ENCODE assay signal across 19 cellular contexts in the genomic region with DNA sequence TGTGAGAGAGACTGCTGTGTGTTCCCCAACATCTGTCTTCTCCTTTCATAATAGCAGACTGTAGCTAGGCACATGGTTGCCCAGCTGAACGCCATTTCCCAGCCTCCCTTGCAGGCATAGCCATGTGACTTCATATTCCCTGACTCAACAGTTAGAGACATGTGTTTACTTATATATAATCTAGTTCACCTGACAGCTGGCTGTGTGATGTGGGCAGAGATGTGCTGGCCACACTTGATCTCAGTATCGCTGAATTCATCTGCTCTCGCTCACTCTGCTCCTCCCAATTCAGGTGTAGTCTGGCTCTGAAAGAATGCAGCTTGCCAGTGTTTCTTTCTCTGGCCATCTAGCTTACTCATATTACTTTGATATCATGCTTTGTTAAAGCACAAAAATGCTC. TPM values are rescaled to one million over a fixed set of nuclear protein-coding genes. Genes with fewer than 3 reads are reported as not detected.
A peak's percentile ranks its signal among the peaks of the same experiment; 100 is the strongest.
DNase-seq lines count a peak whose midpoint lies in the region; ATAC-seq and TF ChIP-seq lines count a peak whose summit lies in the region.
"Had no signal": no experiment of that assay in that cellular context is flagged by ENCODE, and none has a peak within 500 bp of the region (broad histone marks: within the 10 kb centered on the region; RNA-seq: fewer than 3 reads in every experiment).

No MANE protein-coding gene starts in this region.

- intact Hi-C loops in activated T-helper 1 cell treated with anti-CD3 and anti-CD28 coated beads, Interleukin-12 subunit alpha, Interleukin-12 subunit beta, Interleukin-2, Interleukin-4 antibody, amounts not matched to agents 30 ng/mL and 10 ng/mL and 1 ng/mL, durations not matched to agents 14 hours and 24 hours and 36 hours (cut with micrococcal nuclease): no loop called here

- H3K27me3 Mint-ChIP-seq in CD4-positive, CD25-positive, alpha-beta regulatory T cell: peaks cover 34% of the 10 kb centered on the region
- peaks cover 49% of the 10 kb centered on the region for H3K27me3 Mint-ChIP-seq in central memory CD8-positive, alpha-beta T cell
- H3K27me3 Mint-ChIP-seq in glutamatergic neuron (ENCODE audit: unreplicated experiment): no peaks in the 10 kb centered on the region
- peaks cover 17% of the 10 kb centered on the region for H3K27me3 Mint-ChIP-seq in activated T-helper 1 cell treated with anti-CD3 and anti-CD28 coated beads, Interleukin-12 subunit alpha, Interleukin-12 subunit beta, Interleukin-2, Interleukin-4 antibody, amounts not matched to agents 30 ng/mL and 10 ng/mL and 1 ng/mL, durations not matched to agents 14 hours and 24 hours and 36 hours (ENCODE audit: insufficient read depth)

- H3K9me3 Mint-ChIP-seq in CD4-positive, CD25-positive, alpha-beta regulatory T cell: no peaks in the 10 kb centered on the region
- no peaks in the 10 kb centered on the region for H3K9me3 Mint-ChIP-seq in central memory CD8-positive, alpha-beta T cell
- H3K9me3 Mint-ChIP-seq in glutamatergic neuron (ENCODE audit: unreplicated experiment): peaks cover 1% of the 10 kb centered on the region
- no peaks in the 10 kb centered on the region for H3K9me3 Mint-ChIP-seq in activated T-helper 1 cell treated with anti-CD3 and anti-CD28 coated beads, Interleukin-12 subunit alpha, Interleukin-12 subunit beta, Interleukin-2, Interleukin-4 antibody, amounts not matched to agents 30 ng/mL and 10 ng/mL and 1 ng/mL, durations not matched to agents 14 hours and 24 hours and 36 hours

- in situ Hi-C loops in ACHN (cut with HindIII; ENCODE audit: low pct_ligation_motif_present, low pct_unique_long_range_greater_than_20kb, low sequenced_read_pairs): no loop called here

- no peak overlapping the region for H3K4me3 Mint-ChIP-seq in CD4-positive, CD25-positive, alpha-beta regulatory T cell
- no peak overlapping the region for H3K4me3 Mint-ChIP-seq in central memory CD8-positive, alpha-beta T cell
- H3K4me3 Mint-ChIP-seq in glutamatergic neuron (ENCODE audit: unreplicated experiment): no peak overlapping the region
- no peak overlapping the region for H3K4me3 Mint-ChIP-seq in activated T-helper 1 cell treated with anti-CD3 and anti-CD28 coated beads, Interleukin-12 subunit alpha, Interleukin-12 subunit beta, Interleukin-2, Interleukin-4 antibody, amounts not matched to agents 30 ng/mL and 10 ng/mL and 1 ng/mL, durations not matched to agents 14 hours and 24 hours and 36 hours
- H3K4me3 Mint-ChIP-seq: WTC11 had no signal

- peak; percentile 56 to 63 for ATAC-seq in CD4-positive, CD25-positive, alpha-beta regulatory T cell (ENCODE audit: low read depth in 2 of 2)
- peak; percentile 35 for ATAC-seq in central memory CD8-positive, alpha-beta T cell (replicated peaks; ENCODE audit: extremely low read depth, poor library complexity, severe bottlenecking)
- ATAC-seq: GM12878, WTC11 had no signal

- no peak overlapping the region for H3K27ac ChIP-seq in CD4-positive, CD25-positive, alpha-beta regulatory T cell (ENCODE audit: insufficient read depth, low read length, poor library complexity, severe bottlenecking)
- H3K27ac ChIP-seq: 22Rv1, Peyer's patch had no signal

- H3K4me3 ChIP-seq in CD4-positive, CD25-positive, alpha-beta regulatory T cell (ENCODE audit: low read depth, low read length): no peak overlapping the region
- H3K4me3 ChIP-seq: GM12878, HAP-1, Peyer's patch had no signal

- H3K27me3 ChIP-seq in CD4-positive, CD25-positive, alpha-beta regulatory T cell (ENCODE audit: control insufficient read depth, insufficient read depth, low read length): no peaks in the 10 kb centered on the region
- H3K27me3 ChIP-seq: Peyer's patch had no signal

- no peaks in the 10 kb centered on the region for H3K9me3 ChIP-seq in CD4-positive, CD25-positive, alpha-beta regulatory T cell (ENCODE audit: control insufficient read depth in 2 of 2, low read length in 2 of 2)
- H3K9me3 ChIP-seq: HAP-1, Peyer's patch had no signal

- peaks cover 6 to 14% (median 8%) of the 10 kb centered on the region in 4 donors for H3K4me1 Mint-ChIP-seq in CD4-positive, CD25-positive, alpha-beta regulatory T cell
- H3K4me1 Mint-ChIP-seq in central memory CD8-positive, alpha-beta T cell: peaks cover 5% of the 10 kb centered on the region
- H3K4me1 Mint-ChIP-seq in glutamatergic neuron (ENCODE audit: low read depth, unreplicated experiment): peaks cover 2% of the 10 kb centered on the region
- peaks cover 5% of the 10 kb centered on the region for H3K4me1 Mint-ChIP-seq in activated T-helper 1 cell treated with anti-CD3 and anti-CD28 coated beads, Interleukin-12 subunit alpha, Interleukin-12 subunit beta, Interleukin-2, Interleukin-4 antibody, amounts not matched to agents 30 ng/mL and 10 ng/mL and 1 ng/mL, durations not matched to agents 14 hours and 24 hours and 36 hours (ENCODE audit: low read depth)

- peaks cover 5% of the 10 kb centered on the region for H3K4me1 ChIP-seq in CD4-positive, CD25-positive, alpha-beta regulatory T cell (ENCODE audit: control insufficient read depth, insufficient read depth, low read length, poor library complexity, severe bottlenecking)
- H3K4me1 ChIP-seq: Peyer's patch had no signal

- H3K36me3 ChIP-seq in CD4-positive, CD25-positive, alpha-beta regulatory T cell (ENCODE audit: control insufficient read depth, insufficient read depth, low read length): no peaks in the 10 kb centered on the region
- H3K36me3 ChIP-seq: HAP-1, Peyer's patch had no signal

- H3K27ac Mint-ChIP-seq in CD4-positive, CD25-positive, alpha-beta regulatory T cell: peak overlapping the region in 1 of 3 donors; percentile 18
- peak overlapping the region; percentile 13 for H3K27ac Mint-ChIP-seq in central memory CD8-positive, alpha-beta T cell (ENCODE audit: low read depth)
- H3K27ac Mint-ChIP-seq in glutamatergic neuron (ENCODE audit: unreplicated experiment): no peak overlapping the region
- no peak overlapping the region for H3K27ac Mint-ChIP-seq in activated T-helper 1 cell treated with anti-CD3 and anti-CD28 coated beads, Interleukin-12 subunit alpha, Interleukin-12 subunit beta, Interleukin-2, Interleukin-4 antibody, amounts not matched to agents 30 ng/mL and 10 ng/mL and 1 ng/mL, durations not matched to agents 14 hours and 24 hours and 36 hours
- H3K27ac Mint-ChIP-seq: WTC11 had no signal

- DNase-seq in DMS153 (lab: John Stamatoyannopoulos, UW): peak; percentile 21
- DNase-seq in DMS153 treated with DMSO at 0.1 percent for 48 hours (lab: John Stamatoyannopoulos, UW; ENCODE audit: unreplicated experiment): no peak
- peak in 2 of 3 donors; percentile 20 to 40 for DNase-seq in CD4-positive, CD25-positive, alpha-beta regulatory T cell
- DNase-seq in NCI-H2029 treated with DMSO at 0.1 percent for 48 hours (lab: John Stamatoyannopoulos, UW): peak; percentile 47
- no peak for DNase-seq in central memory CD8-positive, alpha-beta T cell (ENCODE audit: low spot score in 2 of 2)
- DNase-seq in glutamatergic neuron: no peak
- no peak for DNase-seq in activated T-helper 1 cell treated with anti-CD3 and anti-CD28 coated beads, Interleukin-12 subunit alpha, Interleukin-12 subunit beta, Interleukin-2, Interleukin-4 antibody, amounts not matched to agents 30 ng/mL and 10 ng/mL and 1 ng/mL, durations not matched to agents 14 hours and 24 hours and 36 hours (ENCODE audit: low spot score)
- DNase-seq in ACHN: no peak
- DNase-seq: activated T-cell treated with anti-CD3 and anti-CD28 coated beads for 4 hours, C1 segment of cervical spinal cord, NCI-H1092 treated with DMSO at 0.1 percent for 48 hours, NCI-H446 treated with DMSO at 0.1 percent for 48 hours, occipital lobe, Peyer's patch, T-helper 1 cell had no signal

- H3K36me3 Mint-ChIP-seq in CD4-positive, CD25-positive, alpha-beta regulatory T cell: no peaks in the 10 kb centered on the region
- H3K36me3 Mint-ChIP-seq in central memory CD8-positive, alpha-beta T cell (ENCODE audit: insufficient read depth): no peaks in the 10 kb centered on the region
- H3K36me3 Mint-ChIP-seq in glutamatergic neuron (ENCODE audit: unreplicated experiment): peaks cover 3% of the 10 kb centered on the region
- no peaks in the 10 kb centered on the region for H3K36me3 Mint-ChIP-seq in activated T-helper 1 cell treated with anti-CD3 and anti-CD28 coated beads, Interleukin-12 subunit alpha, Interleukin-12 subunit beta, Interleukin-2, Interleukin-4 antibody, amounts not matched to agents 30 ng/mL and 10 ng/mL and 1 ng/mL, durations not matched to agents 14 hours and 24 hours and 36 hours (ENCODE audit: low read depth)
- H3K36me3 Mint-ChIP-seq: WTC11 had no signal

- no peak for TF ChIP-seq CTCF in glutamatergic neuron (IDR thresholded peaks at IDR 0.05; ENCODE audit: partially characterized antibody, unreplicated experiment)

RNA-seq across cellular contexts. Expression of a gene that starts 52.3 kb away (rescaled TPM):
- total RNA-seq in CD4-positive, CD25-positive, alpha-beta regulatory T cell: 80.4 TPM
- polyA plus RNA-seq in CD4-positive, CD25-positive, alpha-beta regulatory T cell: 100 to 1,000 TPM; 180 to 279 (median 231) TPM
- 77.7 TPM for total RNA-seq in glutamatergic neuron (ENCODE audit: unreplicated experiment)
- total RNA-seq in activated T-helper 1 cell treated with anti-CD3 and anti-CD28 coated beads, Interleukin-12 subunit alpha, Interleukin-12 subunit beta, Interleukin-2, Interleukin-4 antibody, amounts not matched to agents 30 ng/mL and 10 ng/mL and 1 ng/mL, durations not matched to agents 14 hours and 24 hours and 36 hours: 147 and 148 TPM in 2 replicates

Comparison
In these comparisons a context has a peak if more than half of its experiments do, and no peak if none do; other contexts are left out.
1. DNase-seq: peak in DMS153 (single experiment), CD4-positive, CD25-positive, alpha-beta regulatory T cell (2 of 3) and NCI-H2029 treated with DMSO at 0.1 percent for 48 hours (single experiment); none in DMS153 treated with DMSO at 0.1 percent for 48 hours (single experiment), central memory CD8-positive, alpha-beta T cell (0 of 2), glutamatergic neuron (single experiment), activated T-helper 1 cell treated with anti-CD3 and anti-CD28 coated beads, Interleukin-12 subunit alpha, Interleukin-12 subunit beta, Interleukin-2, Interleukin-4 antibody, amounts not matched to agents 30 ng/mL and 10 ng/mL and 1 ng/mL, durations not matched to agents 14 hours and 24 hours and 36 hours (single experiment) and ACHN (single experiment).